8 cellular contexts compared by ENCODE assay signal in genomic region chr1:112718691-112719418, GRCh38. TPM values are rescaled to one million over a fixed set of nuclear protein-coding genes. Genes with fewer than 3 reads are reported as not detected.
DNase-seq lines count a peak whose midpoint lies in the region; ATAC-seq and TF ChIP-seq lines count a peak whose summit lies in the region.

No MANE protein-coding gene starts in this region.

- H3K9me3 ChIP-seq in colonic mucosa (no peaks in the 10 kb centered on the region), lower lobe of right lung (no peaks in the 10 kb centered on the region)

- peaks cover 5% of the 10 kb centered on the region for H3K4me1 ChIP-seq in colonic mucosa
- peaks cover 35% of the 10 kb centered on the region for H3K4me1 ChIP-seq in lower lobe of right lung

- CTCF ChIA-PET in activated CD4-positive, alpha-beta T cell treated with anti-CD3 and anti-CD28 coated beads, Interleukin-2, amount 10 ng/mL, durations not matched to agents 7 days and 5 days (lab: Charles Lee), result interaction anchor here (0.6 to 6.0 kb wide), 14 partner anchors 10 to 767 kb away, joined by 3 to 45 read pairs (median 4); partner anchors contain the start of genes LRIG2 and MOV10

- H3K4me3 ChIP-seq in colonic mucosa (no peak overlapping the region), lower lobe of right lung (peak overlapping the region; percentile 29)

- H3K27ac ChIP-seq in colonic mucosa (no peak overlapping the region), lower lobe of right lung (no peak overlapping the region)

- peak overlapping the region in 1 of 2 donors; percentile 41 for H3K9ac ChIP-seq in colonic mucosa (ENCODE audit: low read depth in 2 of 2, low read length in 2 of 2)

- intact Hi-C loops in colonic mucosa (cut with DNase I), result loop anchor here (5.0 kb wide), 3 partner anchors 158 to 958 kb away; partner anchors contain the start of gene LRIG2
- intact Hi-C loops in lower lobe of right lung (cut with DNase I), result loop anchor here (5.0 kb wide), 1 partner anchor 83 kb away; no protein-coding TSS in a partner anchor

- TF ChIP-seq CTCF in colonic mucosa (IDR thresholded peaks at IDR 0.05) (peak; percentile 75), lower lobe of right lung (IDR thresholded peaks at IDR 0.05) (peak; percentile 94)

- in situ Hi-C loops in ACHN (cut with HindIII; ENCODE audit: low pct_ligation_motif_present, low pct_unique_long_range_greater_than_20kb, low sequenced_read_pairs), result loop anchor here (5.0 kb wide), 1 partner anchor 78 kb away; no protein-coding TSS in a partner anchor

- H3K36me3 ChIP-seq in colonic mucosa, result no peaks in the 10 kb centered on the region
- H3K36me3 ChIP-seq in lower lobe of right lung, result no peaks in the 10 kb centered on the region

- peak; percentile 75 for DNase-seq in ACHN
- peak; percentile 33 for DNase-seq in NCI-H446 treated with DMSO at 0.1 percent for 48 hours (lab: John Stamatoyannopoulos, UW)
- peak; percentile 78 for DNase-seq in activated CD4-positive, alpha-beta T cell treated with anti-CD3 and anti-CD28 coated beads, Interleukin-2, amount 10 ng/mL, durations not matched to agents 7 days and 5 days
- DNase-seq in colonic mucosa, result peak; percentile 81
- DNase-seq in lower lobe of right lung, result peak; percentile 87
- DNase-seq in stimulated activated CD4-positive, alpha-beta T cell treated with anti-CD3 and anti-CD28 coated beads, TNF-alpha, amount 100 ng/mL, for 1 hour (ENCODE audit: low read depth in 3 of 3, low spot score in 1 of 3), result peak in 2 of 3 donors; percentile 43 to 66

- no peaks in the 10 kb centered on the region for H3K9me3 Mint-ChIP-seq in activated CD4-positive, alpha-beta T cell treated with anti-CD3 and anti-CD28 coated beads, Interleukin-2, amount 10 ng/mL, durations not matched to agents 7 days and 5 days

- no peak overlapping the region for H3K27ac Mint-ChIP-seq in activated CD4-positive, alpha-beta T cell treated with anti-CD3 and anti-CD28 coated beads, Interleukin-2, amount 10 ng/mL, durations not matched to agents 7 days and 5 days

- H3K4me1 Mint-ChIP-seq in activated CD4-positive, alpha-beta T cell treated with anti-CD3 and anti-CD28 coated beads, Interleukin-2, amount 10 ng/mL, durations not matched to agents 7 days and 5 days, result peaks cover 34% of the 10 kb centered on the region

- ATAC-seq in GM19463 (IDR thresholded peaks at IDR 0.05; ENCODE audit: unreplicated experiment), result peak; percentile 20
- peak; percentile 38 to 43 for ATAC-seq in lower lobe of right lung
- ATAC-seq in GM21360 (IDR thresholded peaks at IDR 0.05; ENCODE audit: unreplicated experiment), result no peak

- H3K27me3 Mint-ChIP-seq in activated CD4-positive, alpha-beta T cell treated with anti-CD3 and anti-CD28 coated beads, Interleukin-2, amount 10 ng/mL, durations not matched to agents 7 days and 5 days, result peaks cover 33% of the 10 kb centered on the region

- no peak overlapping the region for H3K4me3 Mint-ChIP-seq in activated CD4-positive, alpha-beta T cell treated with anti-CD3 and anti-CD28 coated beads, Interleukin-2, amount 10 ng/mL, durations not matched to agents 7 days and 5 days

- H3K27me3 ChIP-seq in colonic mucosa (no peaks in the 10 kb centered on the region), lower lobe of right lung (ENCODE audit: low read depth) (no peaks in the 10 kb centered on the region)

- POLR2A ChIA-PET in activated CD4-positive, alpha-beta T cell treated with anti-CD3 and anti-CD28 coated beads, Interleukin-2, amount 10 ng/mL, durations not matched to agents 7 days and 5 days (lab: Charles Lee), result interaction anchor here (0.6 kb wide), 2 partner anchors 355 to 1665 kb away, joined by 3 to 8 read pairs; no protein-coding TSS in a partner anchor

- no peaks in the 10 kb centered on the region for H3K36me3 Mint-ChIP-seq in activated CD4-positive, alpha-beta T cell treated with anti-CD3 and anti-CD28 coated beads, Interleukin-2, amount 10 ng/mL, durations not matched to agents 7 days and 5 days (ENCODE audit: low read depth)

RNA-seq across cellular contexts. Expression of gene PPM1J, which starts 3.7 kb away (rescaled TPM):
- total RNA-seq in activated CD4-positive, alpha-beta T cell treated with anti-CD3 and anti-CD28 coated beads, Interleukin-2, amount 10 ng/mL, durations not matched to agents 7 days and 5 days, result not detected
- total RNA-seq in colonic mucosa (1 to 10 TPM in 1 of 2 donors, under 1 TPM in 1; 0.80 to 1.0 TPM), lower lobe of right lung (0.30 TPM)

RNA-seq across cellular contexts. Expression of gene RHOC, which starts 11.9 kb away (rescaled TPM):
- 10 to 100 TPM; 53.7 to 56.8 TPM for total RNA-seq in activated CD4-positive, alpha-beta T cell treated with anti-CD3 and anti-CD28 coated beads, Interleukin-2, amount 10 ng/mL, durations not matched to agents 7 days and 5 days
- total RNA-seq in colonic mucosa, result 100 to 1,000 TPM; 327 to 451 TPM
- total RNA-seq in lower lobe of right lung, result 126 TPM

RNA-seq across cellular contexts. Expression of gene MOV10, which starts 44.4 kb away (rescaled TPM):
- total RNA-seq in activated CD4-positive, alpha-beta T cell treated with anti-CD3 and anti-CD28 coated beads, Interleukin-2, amount 10 ng/mL, durations not matched to agents 7 days and 5 days, result 100 to 1,000 TPM; 118 to 126 TPM
- total RNA-seq in colonic mucosa (10 to 100 TPM; 61.6 to 62.7 TPM), lower lobe of right lung (72.3 TPM)

Comparison
In these comparisons a context has a peak if more than half of its experiments do, and no peak if none do; other contexts are left out.
1. DNase-seq: peak in every context shown above with its lines; median percentile 87 in lower lobe of right lung; 81 in colonic mucosa; 78 in activated CD4-positive, alpha-beta T cell treated with anti-CD3 and anti-CD28 coated beads, Interleukin-2, amount 10 ng/mL, durations not matched to agents 7 days and 5 days; 75 in ACHN; 54 in stimulated activated CD4-positive, alpha-beta T cell treated with anti-CD3 and anti-CD28 coated beads, TNF-alpha, amount 100 ng/mL, for 1 hour; 33 in NCI-H446 treated with DMSO at 0.1 percent for 48 hours.